In genomic region chr20:36532822-36533221, GRCh38 we compare ENCODE assay signal across 30 cellular contexts.
"Had no signal": no experiment of that assay in that cellular context is flagged by ENCODE, and none has a peak within 500 bp of the region (broad histone marks: within the 10 kb centered on the region; RNA-seq: fewer than 3 reads in every experiment).

No MANE protein-coding gene starts in this region.

- H3K4me1 Mint-ChIP-seq: endodermal cell had no signal

- H3K36me3 ChIP-seq: colonic mucosa had no signal

- H3K36me3 Mint-ChIP-seq: natural killer cell treated with Interleukin-12 subunit alpha and Interleukin-12 subunit beta and Interleukin-15 and Interleukin-18, amount 100 ng/mL, for 72 hours had no signal

- H3K27me3 Mint-ChIP-seq: dendritic cell treated with granulocyte-macrophage colony-stimulating factor and Interleukin-4, amounts not matched to agents 40 ng/mL and 50 ng/mL, for 4 days; memory B cell; natural killer cell treated with Interleukin-12 subunit alpha and Interleukin-12 subunit beta and Interleukin-15 and Interleukin-18, amount 100 ng/mL, for 72 hours; stimulated activated naive B cell treated with anti-CD40 and anti-IgM and Interleukin-4, amounts not matched to agents 10 μg/mL and 1 μg/mL and 100 μg/mL, for 72 hours; stimulated activated naive CD8-positive, alpha-beta T cell treated with anti-CD3 and anti-CD28 coated beads, Interleukin-15, Interleukin-2, amounts not matched to agents 100 ng/mL and 50 ng/mL, for 24 hours had no signal

- DNase-seq: colonic mucosa; effector CD8-positive, alpha-beta T cell; endodermal cell; foreskin keratinocyte; glutamatergic neuron; heart right ventricle; hippocampal formation; left colon; left ventricle myocardium inferior; lower lobe of right lung; psoas muscle; right cardiac atrium; spleen; stimulated activated CD4-positive, alpha-beta T cell treated with anti-CD3 and anti-CD28 coated beads, Interleukin-4, amount 100 ng/mL, for 4 hours; stimulated activated naive B cell treated with anti-CD40 and anti-IgM and Interleukin-4, amounts not matched to agents 10 μg/mL and 1 μg/mL and 100 μg/mL, for 72 hours; upper lobe of left lung had no signal

- H3K4me1 ChIP-seq: colonic mucosa, foreskin keratinocyte, lower lobe of right lung, psoas muscle, upper lobe of left lung had no signal

- H3K9me3 Mint-ChIP-seq: dendritic cell treated with granulocyte-macrophage colony-stimulating factor and Interleukin-4, amounts not matched to agents 40 ng/mL and 50 ng/mL, for 4 days; endodermal cell; memory B cell; natural killer cell treated with Interleukin-12 subunit alpha and Interleukin-12 subunit beta and Interleukin-15 and Interleukin-18, amount 100 ng/mL, for 72 hours; neural crest cell; stimulated activated naive B cell treated with anti-CD40 and anti-IgM and Interleukin-4, amounts not matched to agents 10 μg/mL and 1 μg/mL and 100 μg/mL, for 72 hours; stimulated activated naive CD8-positive, alpha-beta T cell treated with anti-CD3 and anti-CD28 coated beads, Interleukin-15, Interleukin-2, amounts not matched to agents 100 ng/mL and 50 ng/mL, for 24 hours had no signal

- ATAC-seq: foreskin keratinocyte; gastroesophageal sphincter; natural killer cell treated with Interleukin-12 subunit alpha and Interleukin-12 subunit beta and Interleukin-15 and Interleukin-18, amount 100 ng/mL, for 72 hours; right cardiac atrium; stimulated activated naive B cell treated with anti-CD40 and anti-IgM and Interleukin-4, amounts not matched to agents 10 μg/mL and 1 μg/mL and 100 μg/mL, for 72 hours had no signal

- H3K4me3 ChIP-seq: colonic mucosa, esophagus muscularis mucosa, gastroesophageal sphincter, heart right ventricle, left ventricle myocardium inferior, lower lobe of right lung, psoas muscle, skin epidermis, spleen, thoracic aorta, tibial nerve, upper lobe of left lung had no signal

- FAIRE-seq: endothelial cell of umbilical vein, islet of Langerhans, urothelium cell line had no signal

- H3K27ac Mint-ChIP-seq: dendritic cell treated with granulocyte-macrophage colony-stimulating factor and Interleukin-4, amounts not matched to agents 40 ng/mL and 50 ng/mL, for 4 days; endodermal cell; memory B cell; natural killer cell treated with Interleukin-12 subunit alpha and Interleukin-12 subunit beta and Interleukin-15 and Interleukin-18, amount 100 ng/mL, for 72 hours; stimulated activated naive B cell treated with anti-CD40 and anti-IgM and Interleukin-4, amounts not matched to agents 10 μg/mL and 1 μg/mL and 100 μg/mL, for 72 hours; stimulated activated naive CD8-positive, alpha-beta T cell treated with anti-CD3 and anti-CD28 coated beads, Interleukin-15, Interleukin-2, amounts not matched to agents 100 ng/mL and 50 ng/mL, for 24 hours had no signal

- H3K4me3 Mint-ChIP-seq: dendritic cell treated with granulocyte-macrophage colony-stimulating factor and Interleukin-4, amounts not matched to agents 40 ng/mL and 50 ng/mL, for 4 days; endodermal cell; memory B cell; natural killer cell treated with Interleukin-12 subunit alpha and Interleukin-12 subunit beta and Interleukin-15 and Interleukin-18, amount 100 ng/mL, for 72 hours; neural crest cell; stimulated activated naive B cell treated with anti-CD40 and anti-IgM and Interleukin-4, amounts not matched to agents 10 μg/mL and 1 μg/mL and 100 μg/mL, for 72 hours; stimulated activated naive CD8-positive, alpha-beta T cell treated with anti-CD3 and anti-CD28 coated beads, Interleukin-15, Interleukin-2, amounts not matched to agents 100 ng/mL and 50 ng/mL, for 24 hours had no signal

- H3K9me3 ChIP-seq: colonic mucosa, esophagus muscularis mucosa, gastroesophageal sphincter, heart right ventricle, left ventricle myocardium inferior, lower lobe of right lung, neutrophil, psoas muscle, spleen, thoracic aorta, tibial nerve, upper lobe of left lung had no signal

- H3K27ac ChIP-seq: colonic mucosa, foreskin keratinocyte, heart right ventricle, left ventricle myocardium inferior, lower lobe of right lung, neutrophil, psoas muscle, skin epidermis, spleen, tibial nerve, upper lobe of left lung had no signal

- H3K27me3 ChIP-seq: colonic mucosa, esophagus muscularis mucosa, foreskin keratinocyte, gastroesophageal sphincter, heart right ventricle, neutrophil, spleen, tibial nerve, upper lobe of left lung had no signal
